ENCODE assay signal across 8 cellular contexts in the genomic region with DNA sequence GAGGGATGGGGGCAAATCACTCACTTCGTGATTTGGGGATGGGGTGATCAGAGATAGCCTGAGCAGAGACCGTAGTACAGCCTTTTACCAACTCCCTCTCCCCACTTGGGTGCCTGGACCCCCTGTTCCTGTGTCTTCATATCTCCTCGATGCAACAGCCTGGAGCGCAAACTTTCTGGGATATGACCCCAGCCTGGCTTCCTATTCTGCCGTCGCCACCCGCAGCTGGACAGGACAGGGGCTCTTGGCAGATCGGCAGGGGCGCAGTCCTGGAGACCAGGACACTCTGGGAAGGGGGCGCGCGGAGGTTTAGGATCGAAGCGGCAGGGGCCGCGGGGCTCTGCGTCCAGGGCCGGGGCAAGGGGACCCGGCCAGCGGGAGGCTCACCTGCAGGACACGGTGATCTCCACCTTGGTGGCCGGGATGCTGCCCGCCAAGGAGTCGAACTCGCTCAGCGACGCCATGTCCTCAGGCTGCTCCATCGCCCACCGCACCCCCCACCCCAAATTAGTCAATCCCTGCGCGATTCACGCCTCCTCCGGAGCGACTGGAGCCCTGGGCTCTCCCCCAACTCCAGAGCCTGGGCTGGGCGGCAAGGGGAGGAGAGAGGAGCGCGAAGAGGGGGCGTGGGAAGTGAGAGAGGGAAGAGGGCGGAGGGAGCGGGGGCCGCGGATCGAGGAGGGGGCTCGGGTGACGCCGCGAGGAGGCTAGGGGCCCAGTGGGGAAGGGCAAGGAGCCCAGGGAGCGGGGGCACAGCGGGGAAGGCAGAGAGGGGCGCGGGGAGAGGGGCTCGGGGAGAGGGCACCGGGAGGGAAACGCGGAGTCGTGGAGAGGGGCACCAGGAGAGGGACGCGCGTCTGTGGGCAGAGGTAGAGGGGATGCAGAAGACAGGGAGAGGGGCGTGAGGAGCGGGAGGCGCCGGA. TPM values are rescaled to one million over a fixed set of nuclear protein-coding genes. Genes with fewer than 3 reads are reported as not detected.
A peak's percentile ranks its signal among the peaks of the same experiment; 100 is the strongest.
DNase-seq lines count a peak whose midpoint lies in the region; ATAC-seq, FAIRE-seq and TF ChIP-seq lines count a peak whose summit lies in the region.

A gene (minus strand): TSS at position 549 of the 923 bp plus-strand sequence. CDS start 67 bp downstream, at position 482.

- intact Hi-C loops in testis (cut with DNase I; ENCODE audit: low total_unique reads) = no loop called here

- H3K9ac ChIP-seq in astrocyte (ENCODE audit: low read length) = peak within 1 kb of the TSS; percentile 35

- TF ChIP-seq POLR2A in testis (IDR thresholded peaks at IDR 0.05) = no peak

- H2AFZ ChIP-seq in astrocyte (ENCODE audit: low read depth, low read length) = peak within 1 kb of the TSS; percentile 61

- peaks cover 3% of the 10 kb centered on the region for H3K36me3 Mint-ChIP-seq in astrocyte (ENCODE audit: low read depth, unreplicated experiment)

- H3K4me3 Mint-ChIP-seq in astrocyte (ENCODE audit: unreplicated experiment) = peak within 1 kb of the TSS; percentile 81

- DNase-seq in activated naive CD4-positive, alpha-beta T cell treated with Interleukin-2 at 50 U/mL for 16 hours = peak; percentile 10
- no peak for DNase-seq in activated naive CD4-positive, alpha-beta T cell treated with anti-CD3 and anti-CD28 coated beads, Interleukin-2, amount 50 U/mL, for 16 hours
- DNase-seq in astrocyte (ENCODE audit: low read depth) = no peak
- DNase-seq in iPS-NIHi11 (ENCODE audit: low spot score) = peak; percentile 71
- DNase-seq in testis = no peak
- DNase-seq in MV-4-11 (lab: John Stamatoyannopoulos, UW) = no peak
- DNase-seq in SHP77 (lab: John Stamatoyannopoulos, UW) = no peak

- H3K27ac ChIP-seq in astrocyte (ENCODE audit: low read depth, low read length) = no peak within 1 kb of the TSS
- H3K27ac ChIP-seq in testis = peak within 1 kb of the TSS; percentile 71 to 87

- no peak for FAIRE-seq in astrocyte (lab: Jason Lieb, UNC)

- no peaks in the 10 kb centered on the region for H3K79me2 ChIP-seq in astrocyte (ENCODE audit: insufficient read depth, low read length)

- H3K36me3 ChIP-seq in astrocyte (ENCODE audit: insufficient read depth, low read length) = no peaks in the 10 kb centered on the region
- no peaks in the 10 kb centered on the region for H3K36me3 ChIP-seq in testis (ENCODE audit: low read depth, missing control alignments)

- no peaks in the 10 kb centered on the region for H3K9me3 ChIP-seq in astrocyte (ENCODE audit: insufficient read depth, low read depth, low read length)
- H3K9me3 ChIP-seq in testis = no peaks in the 10 kb centered on the region

- no peaks in the 10 kb centered on the region for H4K20me1 ChIP-seq in astrocyte (ENCODE audit: insufficient read depth, low read length)

- peak within 1 kb of the TSS; percentile 37 for H3K4me3 ChIP-seq in astrocyte (ENCODE audit: insufficient read depth, low read depth, low read length)
- peak within 1 kb of the TSS; percentile 53 to 72 for H3K4me3 ChIP-seq in testis

- TF ChIP-seq CTCF in astrocyte (IDR thresholded peaks at IDR 0.05; ENCODE audit: insufficient read depth, low read depth, low read length) (no peak), testis (IDR thresholded peaks at IDR 0.05) (no peak)

- H3K27me3 Mint-ChIP-seq in astrocyte (ENCODE audit: low read depth, unreplicated experiment) = peaks cover 63% of the 10 kb centered on the region

- no peaks in the 10 kb centered on the region for H3K4me1 Mint-ChIP-seq in astrocyte (ENCODE audit: low read depth, unreplicated experiment)

- no peak for ATAC-seq in GM21576 (IDR thresholded peaks at IDR 0.05; ENCODE audit: unreplicated experiment)

- WGBS in testis, 2 donors = 9 to 14% methylated on average over 37 to 63 of the region's 63 CpGs

- H3K27ac Mint-ChIP-seq in astrocyte (ENCODE audit: unreplicated experiment) = no peak within 1 kb of the TSS

- peaks cover 14% of the 10 kb centered on the region for H3K4me1 ChIP-seq in astrocyte (ENCODE audit: insufficient read depth, low read length)
- H3K4me1 ChIP-seq in testis = peaks cover 27% of the 10 kb centered on the region

- H3K27me3 ChIP-seq in astrocyte (ENCODE audit: insufficient read depth, low read length) = peaks cover 35% of the 10 kb centered on the region
- no peaks in the 10 kb centered on the region for H3K27me3 ChIP-seq in testis

- H3K9me3 Mint-ChIP-seq in astrocyte (ENCODE audit: unreplicated experiment) = peaks cover 3% of the 10 kb centered on the region

- peak within 1 kb of the TSS; percentile 86 for H3K4me2 ChIP-seq in astrocyte (ENCODE audit: low read length)

RNA-seq across cellular contexts. Expression of the gene that starts here (rescaled TPM):
- total RNA-seq in astrocyte (0.11 and 0.29 TPM in 2 replicates), testis (100 to 1,000 TPM in 1 of 2 donors, 10 to 100 TPM in 1; 97.8 to 137 TPM)
- 44.2 TPM for polyA plus RNA-seq in testis (ENCODE audit: insufficient read depth, low read depth, low replicate concordance)

Comparison
In these comparisons a context has a peak if more than half of its experiments do, and no peak if none do; other contexts are left out.
1. RNA of the gene that starts here (total RNA-seq): 97.8 to 137 TPM in testis; 0.11 to 0.29 TPM in astrocyte; every median in the first group is over 10 times any median in the second.
2. DNase-seq: peak in activated naive CD4-positive, alpha-beta T cell treated with Interleukin-2 at 50 U/mL for 16 hours (single experiment) and iPS-NIHi11 (single experiment); none in activated naive CD4-positive, alpha-beta T cell treated with anti-CD3 and anti-CD28 coated beads, Interleukin-2, amount 50 U/mL, for 16 hours (single experiment), astrocyte (single experiment), testis (single experiment), MV-4-11 (single experiment) and SHP77 (0 of 2).